ENCODE assay signal across 15 cellular contexts in genomic region chr10:11856678-11857077, GRCh38.
"Had no signal": no experiment of that assay in that cellular context is flagged by ENCODE, and none has a peak within 500 bp of the region (broad histone marks: within the 10 kb centered on the region; RNA-seq: fewer than 3 reads in every experiment).

No MANE protein-coding gene starts in this region.

- H3K4me3 Mint-ChIP-seq: activated CD8-positive, alpha-beta T cell treated with anti-CD3 and anti-CD28 coated beads, Interleukin-2, amount 10 ng/mL, durations not matched to agents 7 days and 5 days; activated T-helper 1 cell treated with anti-CD3 and anti-CD28 coated beads, Interleukin-12 subunit alpha, Interleukin-12 subunit beta, Interleukin-2, Interleukin-4 antibody, amounts not matched to agents 30 ng/mL and 10 ng/mL and 1 ng/mL, durations not matched to agents 14 hours and 24 hours and 36 hours; T-helper 1 cell treated with Interleukin-12 subunit alpha and Interleukin-12 subunit beta and Interleukin-4 antibody, amounts not matched to agents 30 μg/mL and 1 μg/mL, for 36 hours had no signal

- H3K4me2 ChIP-seq: hepatocyte, smooth muscle cell had no signal

- H3K4me1 ChIP-seq: gastroesophageal sphincter, transverse colon had no signal

- H3K9me3 Mint-ChIP-seq: activated T-helper 1 cell treated with anti-CD3 and anti-CD28 coated beads, Interleukin-12 subunit alpha, Interleukin-12 subunit beta, Interleukin-2, Interleukin-4 antibody, amounts not matched to agents 30 ng/mL and 10 ng/mL and 1 ng/mL, durations not matched to agents 14 hours and 24 hours and 36 hours; T-helper 1 cell treated with Interleukin-12 subunit alpha and Interleukin-12 subunit beta and Interleukin-4 antibody, amounts not matched to agents 30 μg/mL and 1 μg/mL, for 36 hours had no signal

- DNase-seq: activated CD4-positive, alpha-beta T cell treated with anti-CD3 and anti-CD28 coated beads for 4 hours; activated CD8-positive, alpha-beta T cell treated with anti-CD3 and anti-CD28 coated beads, Interleukin-2, amount 10 ng/mL, durations not matched to agents 7 days and 5 days; activated naive CD4-positive, alpha-beta T cell; dorsolateral prefrontal cortex; kidney; posterior cingulate gyrus; stimulated activated naive CD4-positive, alpha-beta T cell; substantia nigra; transverse colon had no signal

- H3K27me3 ChIP-seq: dorsolateral prefrontal cortex, gastroesophageal sphincter, hepatocyte, neutrophil, transverse colon had no signal

- H3K36me3 ChIP-seq: gastroesophageal sphincter, transverse colon had no signal

- ATAC-seq: activated CD8-positive, alpha-beta T cell treated with anti-CD3 and anti-CD28 coated beads, Interleukin-2, amount 10 ng/mL, durations not matched to agents 7 days and 5 days; gastroesophageal sphincter had no signal

- H3K4me3 ChIP-seq: dorsolateral prefrontal cortex, gastroesophageal sphincter, hepatocyte, smooth muscle cell, transverse colon had no signal

- H3K9me3 ChIP-seq: gastroesophageal sphincter, neutrophil, transverse colon had no signal

- H2AFZ ChIP-seq: hepatocyte had no signal

- H3K27ac Mint-ChIP-seq: activated CD8-positive, alpha-beta T cell treated with anti-CD3 and anti-CD28 coated beads, Interleukin-2, amount 10 ng/mL, durations not matched to agents 7 days and 5 days; activated T-helper 1 cell treated with anti-CD3 and anti-CD28 coated beads, Interleukin-12 subunit alpha, Interleukin-12 subunit beta, Interleukin-2, Interleukin-4 antibody, amounts not matched to agents 30 ng/mL and 10 ng/mL and 1 ng/mL, durations not matched to agents 14 hours and 24 hours and 36 hours; T-helper 1 cell treated with Interleukin-12 subunit alpha and Interleukin-12 subunit beta and Interleukin-4 antibody, amounts not matched to agents 30 μg/mL and 1 μg/mL, for 36 hours had no signal

- H3K27ac ChIP-seq: dorsolateral prefrontal cortex, gastroesophageal sphincter, hepatocyte, neutrophil, transverse colon had no signal
